ENCODE assay signal across 1 cellular context in the genomic region with DNA sequence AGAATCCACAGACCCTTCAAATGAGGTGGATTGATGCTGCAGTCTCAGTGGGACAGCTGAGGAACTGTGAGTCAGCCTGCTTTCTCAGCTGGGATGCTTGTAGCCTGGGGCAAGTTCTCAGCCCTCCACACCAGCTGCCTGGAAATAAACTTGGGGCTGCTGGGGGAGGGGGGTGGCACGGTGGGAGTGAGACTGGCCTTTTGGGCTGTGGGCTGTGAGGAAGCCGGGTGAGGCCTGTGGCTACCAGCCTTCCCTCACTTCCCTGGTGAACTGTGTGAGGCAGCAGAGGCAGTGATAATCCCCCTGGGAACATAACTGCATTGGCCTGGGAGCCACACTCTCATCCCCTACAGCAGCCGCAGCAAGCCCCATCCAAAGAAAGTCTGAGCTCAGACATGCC.
TF ChIP-seq lines count a peak whose summit lies in the region.

No MANE protein-coding gene starts in this region.

TF ChIP-seq in H1, 55 proteins besides CTCF, POLR2A, EP300 and RAD21 (continued from another document):
- no peak for TF ChIP-seq ZNF274 (IDR thresholded peaks at IDR 0.05; ENCODE audit: borderline replicate concordance, extremely low read depth, low read length)
- no peak for TF ChIP-seq NRF1 (IDR thresholded peaks at IDR 0.05; ENCODE audit: low read depth, low read length)
- TF ChIP-seq RNF2 (IDR thresholded peaks at IDR 0.05; ENCODE audit: borderline replicate concordance, low read depth, low read length, missing control alignments, poor library complexity, severe bottlenecking) = no peak
- no peak for TF ChIP-seq CHD7 (IDR thresholded peaks at IDR 0.05; ENCODE audit: insufficient replicate concordance, low read length)
- no peak for TF ChIP-seq KDM4A (IDR thresholded peaks at IDR 0.05; ENCODE audit: low read depth, low read length, severe bottlenecking)
TF ChIP-seq in H1: peak in this region for 0.
